ENCODE assay signal across 9 cellular contexts in the genomic region with DNA sequence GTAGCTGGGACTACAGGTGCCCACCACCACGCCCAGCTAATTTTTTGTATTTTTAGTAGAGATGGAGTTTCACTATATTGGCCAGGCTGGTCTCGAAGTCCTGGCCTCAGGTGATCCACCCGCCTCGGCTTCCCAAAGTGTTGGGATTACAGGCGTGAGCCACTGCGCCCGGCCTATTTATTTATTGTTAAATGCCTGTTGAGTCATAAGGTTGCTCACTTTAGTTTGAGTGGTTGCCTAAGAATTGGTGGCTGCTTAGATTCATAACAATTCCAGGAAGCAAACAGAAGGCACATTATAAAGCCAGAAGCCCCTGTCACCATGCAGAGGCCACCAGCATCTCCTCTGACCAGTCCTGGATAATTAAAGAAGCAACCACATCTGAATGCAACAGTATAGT. TPM values are rescaled to one million over a fixed set of nuclear protein-coding genes. Genes with fewer than 3 reads are reported as not detected.
DNase-seq lines count a peak whose midpoint lies in the region; ATAC-seq, FAIRE-seq and TF ChIP-seq lines count a peak whose summit lies in the region.
"Not testable (repeated sequence)": the region's sequence is repeated elsewhere in the genome, so short reads cannot be mapped to it uniquely, and the experiment has no call there.
"Had no signal": no experiment of that assay in that cellular context is flagged by ENCODE, and none has a peak within 500 bp of the region (broad histone marks: within the 10 kb centered on the region; RNA-seq: fewer than 3 reads in every experiment).

No MANE protein-coding gene starts in this region.

- not testable (repeated sequence) for H3K36me3 ChIP-seq in MG63; SJSA1; bronchial epithelial cell (ENCODE audit: control insufficient read depth, insufficient read depth, low read length); osteoblast (ENCODE audit: insufficient read depth, low read length)

- H3K27ac ChIP-seq in SJSA1; osteoblast (ENCODE audit: low read depth, low read length): not testable (repeated sequence)

- TF ChIP-seq CTCF in bronchial epithelial cell (IDR thresholded peaks at IDR 0.05; ENCODE audit: insufficient read depth, low read length, severe bottlenecking); fibroblast of villous mesenchyme (IDR thresholded peaks at IDR 0.05; ENCODE audit: insufficient read depth, low read depth, low read length); osteoblast (IDR thresholded peaks at IDR 0.05; ENCODE audit: extremely low read depth, low read depth, low read length): not testable (repeated sequence)

- H2AFZ ChIP-seq in osteoblast (ENCODE audit: low read length), result not testable (repeated sequence)

- not testable (repeated sequence) for H3K9me3 Mint-ChIP-seq in activated naive CD4-positive, alpha-beta T cell treated with anti-CD3 and anti-CD28 coated beads, Interleukin-2, amount 50 U/mL, for 72 hours

- ATAC-seq in activated naive CD4-positive, alpha-beta T cell treated with anti-CD3 and anti-CD28 coated beads, Interleukin-2, amount 50 U/mL, for 72 hours, result not testable (repeated sequence)

- H4K20me1 ChIP-seq in osteoblast (ENCODE audit: insufficient read depth, low read length), result not testable (repeated sequence)

- H3K79me2 ChIP-seq in osteoblast (ENCODE audit: insufficient read depth, low read length), result not testable (repeated sequence)

- peak; percentile 60 for DNase-seq in ELR (ENCODE audit: low read depth)
- DNase-seq in MG63, result peak; percentile 10
- DNase-seq in SJSA1 (ENCODE audit: low read depth in 1 of 2, low spot score in 2 of 2), result peak; percentile 50 to 60
- not testable (repeated sequence) for DNase-seq in activated naive CD4-positive, alpha-beta T cell treated with anti-CD3 and anti-CD28 coated beads, Interleukin-2, amount 50 U/mL, for 72 hours (ENCODE audit: low spot score in 2 of 2)
- DNase-seq in bronchial epithelial cell (ENCODE audit: low read depth), result peak; percentile 80
- peak; percentile 49 for DNase-seq in fibroblast of villous mesenchyme (ENCODE audit: low read depth)
- peak; percentile 53 for DNase-seq in osteoblast (ENCODE audit: insufficient read length, low spot score, missing footprints)

- not testable (repeated sequence) for H3K4me2 ChIP-seq in osteoblast (ENCODE audit: insufficient read depth, low read length)

- peak overlapping the region; percentile 50 to 72 for H3K27ac Mint-ChIP-seq in activated naive CD4-positive, alpha-beta T cell treated with anti-CD3 and anti-CD28 coated beads, Interleukin-2, amount 50 U/mL, for 72 hours

- not testable (repeated sequence) for H3K27me3 ChIP-seq in MG63; SJSA1 (replicated peaks); bronchial epithelial cell (ENCODE audit: control insufficient read depth, insufficient read depth, low read length); osteoblast (ENCODE audit: insufficient read depth, low read length)

- H3K36me3 Mint-ChIP-seq in activated naive CD4-positive, alpha-beta T cell treated with anti-CD3 and anti-CD28 coated beads, Interleukin-2, amount 50 U/mL, for 72 hours, result peaks cover 11 to 40% of the 10 kb centered on the region in 2 donors

- H3K9me3 ChIP-seq in MG63; SJSA1 (replicated peaks); osteoblast (ENCODE audit: low read depth, low read length): not testable (repeated sequence)

- not testable (repeated sequence) for FAIRE-seq in bronchial epithelial cell (lab: Jason Lieb, UNC)

- H3K4me1 ChIP-seq in SJSA1 (replicated peaks); osteoblast (ENCODE audit: insufficient read depth, low read length): not testable (repeated sequence)

- H3K4me3 ChIP-seq in MG63; SJSA1; bronchial epithelial cell (ENCODE audit: low read depth, low read length); fibroblast of villous mesenchyme (ENCODE audit: low read depth, low read length); osteoblast (ENCODE audit: insufficient read depth, low read length): not testable (repeated sequence)

RNA-seq across cellular contexts. Expression of a gene that starts 23.9 kb away (rescaled TPM):
- total RNA-seq in MG63 (2014; rRNA removed; shearing (Covaris generic); ENCODE audit: low replicate concordance), result not detected in 2 replicates
- not detected in 2 replicates for total RNA-seq in SJSA1 (2014; rRNA removed; shearing (Covaris generic))
- total RNA-seq in activated naive CD4-positive, alpha-beta T cell treated with anti-CD3 and anti-CD28 coated beads, Interleukin-2, amount 50 U/mL, for 72 hours, result under 1 TPM in 1 of 2 donors, not detected in 1; 0.31 TPM
- total RNA-seq in bronchial epithelial cell (not detected in 2 replicates), fibroblast of villous mesenchyme (not detected in 2 replicates), osteoblast (not detected in 2 replicates)
- total RNA-seq: K562, Right ventricle myocardium inferior had no signal

RNA-seq across cellular contexts. Expression of a gene that starts 47.9 kb away (rescaled TPM):
- total RNA-seq in MG63 (2014; rRNA removed; shearing (Covaris generic); ENCODE audit: low replicate concordance), result 35.5 and 42.3 TPM in 2 replicates
- 88.5 and 102 TPM in 2 replicates for total RNA-seq in SJSA1 (2014; rRNA removed; shearing (Covaris generic))
- total RNA-seq in activated naive CD4-positive, alpha-beta T cell treated with anti-CD3 and anti-CD28 coated beads, Interleukin-2, amount 50 U/mL, for 72 hours, result 100 to 1,000 TPM in 1 of 2 donors, 10 to 100 TPM in 1; 68.7 to 109 TPM
- 6.1 and 8.6 TPM in 2 replicates for total RNA-seq in bronchial epithelial cell
- 23.5 and 24.2 TPM in 2 replicates for total RNA-seq in fibroblast of villous mesenchyme
- 9.4 and 11.2 TPM in 2 replicates for total RNA-seq in osteoblast
